Comparison of ENCODE assay signal across 8 cellular contexts in the genomic region with DNA sequence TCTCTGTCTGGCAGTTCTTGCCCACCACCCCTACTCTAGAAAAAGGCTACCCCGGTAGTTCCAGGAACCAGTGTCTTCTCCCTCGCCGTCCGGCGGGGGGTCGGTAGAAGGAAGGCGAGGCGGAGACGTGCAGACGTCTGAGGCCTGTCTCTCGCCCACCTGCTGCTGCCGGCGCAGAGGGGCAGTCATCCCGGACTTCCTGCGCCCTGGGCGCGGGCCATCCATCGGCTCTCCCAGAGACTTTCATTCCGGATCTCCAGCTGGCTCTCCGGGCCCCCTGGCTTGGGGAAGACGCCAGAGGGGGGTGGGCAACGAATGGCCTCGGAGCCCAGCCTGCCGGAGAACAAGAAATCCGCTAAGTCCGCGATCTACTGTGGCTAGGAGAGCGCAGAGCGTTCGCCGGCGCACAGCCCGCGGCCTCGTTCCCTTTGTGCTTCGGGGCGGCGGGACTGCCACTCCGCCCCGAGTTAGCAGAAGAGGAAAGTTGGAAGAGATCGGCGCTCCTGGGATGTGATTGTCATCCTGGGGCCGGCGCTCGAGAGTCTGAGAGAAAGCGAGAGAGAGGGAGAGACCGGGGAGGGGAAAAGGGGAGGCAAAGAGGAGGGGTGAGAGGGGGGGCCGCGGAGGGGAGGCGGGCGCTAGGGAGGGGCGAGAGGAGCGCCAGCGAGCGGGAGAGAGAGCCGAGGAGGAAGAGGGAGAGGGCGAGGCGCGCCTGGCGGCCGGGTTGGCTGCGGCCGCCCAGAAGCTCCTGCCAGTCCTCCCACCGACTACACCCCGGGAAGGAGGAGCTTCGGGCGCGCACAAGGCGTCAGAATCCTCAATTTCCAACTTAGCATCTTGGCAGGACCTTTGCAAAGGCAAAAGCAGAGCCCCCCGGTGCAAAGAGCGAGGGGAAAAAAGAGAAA. TPM values are rescaled to one million over a fixed set of nuclear protein-coding genes. Genes with fewer than 3 reads are reported as not detected.
DNase-seq lines count a peak whose midpoint lies in the region; ATAC-seq and TF ChIP-seq lines count a peak whose summit lies in the region.

Gene IRX5, plus strand, starts transcription at position 832 of the 905 bp plus-strand sequence. CDS start 334 bp downstream, outside the sequence.

- DNase-seq in EH (ENCODE audit: low read depth) (peak; percentile 98), IMR-90 (peak; percentile 81), NOMO-1 treated with dmso at 0.1 percent for 144 hours (lab: John Stamatoyannopoulos, UW; ENCODE audit: unreplicated experiment) (peak; percentile 95), head of caudate nucleus (peak; percentile 38 to 89 (median 76)), nucleus accumbens (lab: John Stamatoyannopoulos, UW) (peak in 50 of 56 donors; percentile 11 to 96 (median 68))
- DNase-seq in activated naive CD8-positive, alpha-beta T cell treated with anti-CD3 and anti-CD28 coated beads for 36 hours = peak; percentile 38

- H2AK5ac ChIP-seq in IMR-90 (ENCODE audit: low read depth, low read length) = no peak within 1 kb of the TSS

- no peak within 1 kb of the TSS for H2BK5ac ChIP-seq in IMR-90 (ENCODE audit: low read depth, low read length, poor library complexity, severe bottlenecking)

- TF ChIP-seq POLR2A in IMR-90 (IDR thresholded peaks at IDR 0.05; ENCODE audit: low read depth, low read length) = no peak

- H3K4ac ChIP-seq in IMR-90 (ENCODE audit: low read depth, low read length) = no peak within 1 kb of the TSS; the same call in 1 of the 2 replicates

- H3K9me1 ChIP-seq in IMR-90 (ENCODE audit: insufficient read depth, low read length) = no peaks in the 10 kb centered on the region

- no peak within 1 kb of the TSS for H4K8ac ChIP-seq in IMR-90 (ENCODE audit: low read depth in 2 of 2, low read length in 2 of 2)

- H3K18ac ChIP-seq in IMR-90 (ENCODE audit: low read depth, low read length) = no peak within 1 kb of the TSS

- no peak within 1 kb of the TSS for H3K14ac ChIP-seq in IMR-90 (replicated peaks; ENCODE audit: low read depth, low read length)

- H3K9me3 ChIP-seq in IMR-90 (ENCODE audit: control insufficient read depth, insufficient read depth, low read length) = peaks cover 11% of the 10 kb centered on the region; the same call in 1 of the 2 replicates

- H2BK15ac ChIP-seq in IMR-90 (ENCODE audit: low read depth, low read length) = no peak within 1 kb of the TSS

- no peak within 1 kb of the TSS for H4K5ac ChIP-seq in IMR-90 (ENCODE audit: low read depth, low read length)

- 2% methylated on average over 13 of the region's 71 CpGs; no CpG with 5 or more reads in 1 of the 2 experiments for WGBS in IMR-90 (ENCODE audit: extremely low coverage in 2 of 2, insufficient read length in 1 of 2), 2 experiments

- H3K4me3 ChIP-seq in IMR-90 (ENCODE audit: insufficient read depth, low read depth, low read length) = peak within 1 kb of the TSS; percentile 61

- no TSS peak for BruUV-seq in IMR-90 (replicated peaks; lab: Mats Ljungman, UMichigan)

- peak within 1 kb of the TSS; percentile 42 for H2AK9ac ChIP-seq in IMR-90 (replicated peaks; ENCODE audit: low read depth, low read length, poor library complexity)

- H3K27me3 Mint-ChIP-seq in activated naive CD8-positive, alpha-beta T cell treated with anti-CD3 and anti-CD28 coated beads for 36 hours = peaks cover 87% of the 10 kb centered on the region

- CTCF ChIA-PET in IMR-90 (lab: Yijun Ruan, JAX) = interaction anchor here (0.6 kb wide), 1 partner anchor 60 kb away, joined by 3 read pairs; no protein-coding TSS in a partner anchor

- no peak within 1 kb of the TSS for H3K9ac ChIP-seq in IMR-90 (ENCODE audit: low read depth, low read length)

- H3K36me3 ChIP-seq in IMR-90 (ENCODE audit: control insufficient read depth, insufficient read depth, low read length) = no peaks in the 10 kb centered on the region

- no peak within 1 kb of the TSS for H4K91ac ChIP-seq in IMR-90 (ENCODE audit: insufficient read depth, low read depth, low read length)

- H3K9me3 Mint-ChIP-seq in activated naive CD8-positive, alpha-beta T cell treated with anti-CD3 and anti-CD28 coated beads for 36 hours = peaks cover 12% of the 10 kb centered on the region

- H2AFZ ChIP-seq in IMR-90 (replicated peaks; ENCODE audit: low read length, poor library complexity) = peak within 1 kb of the TSS; percentile 93

- H3K4me3 Mint-ChIP-seq in activated naive CD8-positive, alpha-beta T cell treated with anti-CD3 and anti-CD28 coated beads for 36 hours = peak within 1 kb of the TSS; percentile 83

- H2BK120ac ChIP-seq in IMR-90 (ENCODE audit: low read depth, low read length) = no peak within 1 kb of the TSS

- H3K23ac ChIP-seq in IMR-90 (ENCODE audit: low read depth, low read length) = no peak within 1 kb of the TSS

- in situ Hi-C loops in IMR-90 (cut with MboI; ENCODE audit: low sequenced_read_pairs) = loop anchor here (25.0 kb wide), 3 partner anchors 643 to 1168 kb away; partner anchors contain the start of gene IRX3

- no peak for TF ChIP-seq RAD21 in IMR-90 (IDR thresholded peaks at IDR 0.05; ENCODE audit: low read length)

- ATAC-seq in IMR-90 (ENCODE audit: low read depth) = peak; percentile 66
- ATAC-seq in HG02970 (IDR thresholded peaks at IDR 0.05; ENCODE audit: low FRiP score, unreplicated experiment) = no peak
- ATAC-seq in GM21576 (IDR thresholded peaks at IDR 0.05; ENCODE audit: unreplicated experiment) = no peak

- peaks cover 46% of the 10 kb centered on the region for H3K27me3 ChIP-seq in IMR-90 (ENCODE audit: control insufficient read depth, insufficient read depth, low read length)

- intact Hi-C loops in IMR-90 (cut with micrococcal nuclease) (loop anchor here (10.0 kb wide), 1 partner anchor 645 kb away; the partner anchor contains the start of gene IRX3), head of caudate nucleus (cut with DNase I) (loop anchor here (5.0 kb wide), 1 partner anchor 643 kb away; the partner anchor contains the start of gene IRX3)

- H3K27ac Mint-ChIP-seq in activated naive CD8-positive, alpha-beta T cell treated with anti-CD3 and anti-CD28 coated beads for 36 hours = peak within 1 kb of the TSS; percentile 55

- no peaks in the 10 kb centered on the region for H4K20me1 ChIP-seq in IMR-90 (ENCODE audit: insufficient read depth, low read length)

- peaks cover 14% of the 10 kb centered on the region for H3K36me3 Mint-ChIP-seq in activated naive CD8-positive, alpha-beta T cell treated with anti-CD3 and anti-CD28 coated beads for 36 hours

- no peak within 1 kb of the TSS for H2BK20ac ChIP-seq in IMR-90 (ENCODE audit: low read depth, low read length)

- H3K27ac ChIP-seq in IMR-90 (ENCODE audit: insufficient read depth, low read length) = no peak within 1 kb of the TSS

- 0 out of 2 replicates have a peak, but pooled peaks have one; percentile 9 for TF ChIP-seq CTCF in IMR-90 (conservative IDR thresholded peaks at IDR 0.05; ENCODE audit: low read depth, low read length)

- POLR2A ChIA-PET in IMR-90 (lab: Charles Lee; ENCODE audit: unreplicated experiment) = no interaction called here

- dilution Hi-C loops in IMR-90 (cut with HindIII; ENCODE audit: low sequenced_read_pairs, unreplicated experiment) = no loop called here

- H3K4me1 ChIP-seq in IMR-90 (ENCODE audit: control insufficient read depth, insufficient read depth, low read length) = no peaks in the 10 kb centered on the region

- H3K4me1 Mint-ChIP-seq in activated naive CD8-positive, alpha-beta T cell treated with anti-CD3 and anti-CD28 coated beads for 36 hours = peaks cover 29% of the 10 kb centered on the region

- no peaks in the 10 kb centered on the region for H3K79me1 ChIP-seq in IMR-90 (ENCODE audit: low read depth in 1 of 2, low read length in 2 of 2)

- H3K4me2 ChIP-seq in IMR-90 (ENCODE audit: low read depth, low read length) = peak within 1 kb of the TSS; percentile 80

- H3K56ac ChIP-seq in IMR-90 (ENCODE audit: extremely low read depth, insufficient read depth, low read length) = no peak within 1 kb of the TSS

TF ChIP-seq in IMR-90, 13 proteins besides CTCF, POLR2A, EP300 and RAD21:
- TF ChIP-seq MXI1 (IDR thresholded peaks at IDR 0.05; ENCODE audit: borderline replicate concordance, low read depth, low read length) (no peak), MAFK (IDR thresholded peaks at IDR 0.05; ENCODE audit: low read depth, low read length) (no peak), MAZ (IDR thresholded peaks at IDR 0.05; ENCODE audit: borderline replicate concordance, low read depth, low read length) (peak; percentile 93)

RNA-seq across cellular contexts. Expression of gene IRX5, which starts in this region (rescaled TPM):
- total RNA-seq in IMR-90 (2012; rRNA removed) = not detected in 2 replicates
- not detected in 2 replicates for polyA plus RNA-seq in IMR-90 (2012; rRNA removed)
- polyA plus RNA-seq in IMR-90 (2012; cell fraction: cytosol; rRNA removed) = 0.02 TPM in 1 of 2 replicates, not detected in the other
- polyA plus RNA-seq in IMR-90 (2012; cell fraction: nucleus; rRNA removed; ENCODE audit: low replicate concordance) = 0.07 and 0.08 TPM in 2 replicates
- not detected for total RNA-seq in activated naive CD8-positive, alpha-beta T cell treated with anti-CD3 and anti-CD28 coated beads for 36 hours

Comparison
In these comparisons a context has a peak if more than half of its experiments do, and no peak if none do; other contexts are left out.
1. Peak in DNase-seq, ATAC-seq, H3K4me3 ChIP-seq and H3K4me2 ChIP-seq in IMR-90; RNA of the gene not detected or under 1 TPM.
2. Peak in DNase-seq in activated naive CD8-positive, alpha-beta T cell treated with anti-CD3 and anti-CD28 coated beads for 36 hours; RNA of the gene not detected or under 1 TPM.
3. DNase-seq: peak in every context shown above with its lines; median percentile 98 in EH; 95 in NOMO-1 treated with dmso at 0.1 percent for 144 hours; 81 in IMR-90; 76 in head of caudate nucleus; 68 in nucleus accumbens; 38 in activated naive CD8-positive, alpha-beta T cell treated with anti-CD3 and anti-CD28 coated beads for 36 hours.